8 cellular contexts compared by ENCODE assay signal in genomic region chr9:127876764-127877562, GRCh38. TPM values are rescaled to one million over a fixed set of nuclear protein-coding genes. Genes with fewer than 3 reads are reported as not detected.
DNase-seq lines count a peak whose midpoint lies in the region; ATAC-seq and TF ChIP-seq lines count a peak whose summit lies in the region.

No MANE protein-coding gene starts in this region.

- H3K36me3 Mint-ChIP-seq in T-helper 2 cell treated with Interferon-gamma antibody and Interleukin-4, amounts not matched to agents 5 μg/mL and 100 μg/mL, for 36 hours (ENCODE audit: low read depth), result peaks cover 11% of the 10 kb centered on the region

- no peak for TF ChIP-seq POLR2A in transverse colon (IDR thresholded peaks at IDR 0.05)

- DNase-seq in T-helper 2 cell treated with Interferon-gamma antibody and Interleukin-4, amounts not matched to agents 5 μg/mL and 100 μg/mL, for 36 hours (ENCODE audit: low spot score), result no peak
- DNase-seq in T-helper 2 cell (no peak), coronary artery (ENCODE audit: low spot score) (no peak), medulla oblongata (ENCODE audit: extremely low spot score) (peak; percentile 32), transverse colon (no peak), SK-N-DZ (ENCODE audit: low spot score) (no peak), A172 (ENCODE audit: low spot score) (no peak)

- intact Hi-C loops in transverse colon (cut with DNase I; ENCODE audit: low total_unique reads), result no loop called here

- no peak overlapping the region for H3K27ac Mint-ChIP-seq in T-helper 2 cell treated with Interferon-gamma antibody and Interleukin-4, amounts not matched to agents 5 μg/mL and 100 μg/mL, for 36 hours

- H3K36me3 ChIP-seq in transverse colon, result no peaks in the 10 kb centered on the region

- 51% methylated on average over 14 of the region's 26 CpGs; no CpG with 5 or more reads in 1 of the 2 donors for WGBS in transverse colon (ENCODE audit: low coverage in 1 of 2), 2 donors

- ATAC-seq in HG03378 (IDR thresholded peaks at IDR 0.05; ENCODE audit: unreplicated experiment), result no peak

- H3K27me3 ChIP-seq in transverse colon, result no peaks in the 10 kb centered on the region

- TF ChIP-seq CTCF in coronary artery (IDR thresholded peaks at IDR 0.05), result no peak
- no peak for TF ChIP-seq CTCF in transverse colon (IDR thresholded peaks at IDR 0.05)

- H3K27ac ChIP-seq in coronary artery, result peak overlapping the region; percentile 73 to 93
- H3K27ac ChIP-seq in transverse colon, result peak overlapping the region; percentile 44 to 90 (median 80)

- no peaks in the 10 kb centered on the region for H3K9me3 ChIP-seq in transverse colon

- H3K4me3 Mint-ChIP-seq in T-helper 2 cell treated with Interferon-gamma antibody and Interleukin-4, amounts not matched to agents 5 μg/mL and 100 μg/mL, for 36 hours, result peak overlapping the region; percentile 45

- H3K4me1 Mint-ChIP-seq in T-helper 2 cell treated with Interferon-gamma antibody and Interleukin-4, amounts not matched to agents 5 μg/mL and 100 μg/mL, for 36 hours (ENCODE audit: low read depth), result no peaks in the 10 kb centered on the region

- H3K27me3 Mint-ChIP-seq in T-helper 2 cell treated with Interferon-gamma antibody and Interleukin-4, amounts not matched to agents 5 μg/mL and 100 μg/mL, for 36 hours (ENCODE audit: low read depth), result peaks cover 6% of the 10 kb centered on the region

- peak overlapping the region; percentile 79 for H3K4me3 ChIP-seq in coronary artery
- peak overlapping the region; percentile 44 to 73 (median 54) for H3K4me3 ChIP-seq in transverse colon

- peaks cover 37 to 44% (median 40%) of the 10 kb centered on the region in 4 donors for H3K4me1 ChIP-seq in transverse colon

- H3K9me3 Mint-ChIP-seq in T-helper 2 cell treated with Interferon-gamma antibody and Interleukin-4, amounts not matched to agents 5 μg/mL and 100 μg/mL, for 36 hours, result no peaks in the 10 kb centered on the region

- no peak for TF ChIP-seq EP300 in transverse colon (IDR thresholded peaks at IDR 0.05; ENCODE audit: low read depth)

- in situ Hi-C loops in transverse colon (cut with MboI; ENCODE audit: low pct_ligation_motif_present in 1 of 4, low pct_unique_long_range_greater_than_20kb in 1 of 4, low sequenced_read_pairs in 3 of 4), result no loop called here

RNA-seq across cellular contexts. Expression of gene AK1, which starts 0.5 kb away (rescaled TPM):
- 100 to 1,000 TPM in 1 of 4 donors, 10 to 100 TPM in 3; 24.7 to 110 (median 62.4) TPM for total RNA-seq in transverse colon
- 61.6 and 106 TPM in 2 replicates for polyA plus RNA-seq in SK-N-DZ (2014; cell fraction: cytosol; rRNA removed)
- 55.2 and 64.2 TPM in 2 replicates for polyA plus RNA-seq in SK-N-DZ (2014; cell fraction: nucleus; rRNA removed)
- total RNA-seq in A172 (2014; rRNA removed; shearing (Covaris generic)), result 151 and 173 TPM in 2 replicates

RNA-seq across cellular contexts. Expression of gene ST6GALNAC6, which starts 22.4 kb away (rescaled TPM):
- 10 to 100 TPM; 41.0 to 80.4 (median 75.7) TPM for total RNA-seq in transverse colon
- 28.5 and 39.2 TPM in 2 replicates for polyA plus RNA-seq in SK-N-DZ (2014; cell fraction: cytosol; rRNA removed)
- 30.8 and 39.5 TPM in 2 replicates for polyA plus RNA-seq in SK-N-DZ (2014; cell fraction: nucleus; rRNA removed)
- 40.6 and 61.6 TPM in 2 replicates for total RNA-seq in A172 (2014; rRNA removed; shearing (Covaris generic))

RNA-seq across cellular contexts. Expression of gene ENG, which starts 22.5 kb away (rescaled TPM):
- total RNA-seq in transverse colon, result 10 to 100 TPM; 10.6 to 23.9 (median 17.0) TPM
- 0.74 and 0.76 TPM in 2 replicates for polyA plus RNA-seq in SK-N-DZ (2014; cell fraction: cytosol; rRNA removed)
- 0.28 and 0.34 TPM in 2 replicates for polyA plus RNA-seq in SK-N-DZ (2014; cell fraction: nucleus; rRNA removed)
- total RNA-seq in A172 (2014; rRNA removed; shearing (Covaris generic)), result 35.4 and 49.5 TPM in 2 replicates

RNA-seq across cellular contexts. Expression of gene ST6GALNAC4, which starts 39.9 kb away (rescaled TPM):
- 10 to 100 TPM; 16.7 to 66.1 (median 47.3) TPM for total RNA-seq in transverse colon
- polyA plus RNA-seq in SK-N-DZ (2014; cell fraction: cytosol; rRNA removed), result 28.1 and 28.4 TPM in 2 replicates
- polyA plus RNA-seq in SK-N-DZ (2014; cell fraction: nucleus; rRNA removed), result 18.1 and 19.8 TPM in 2 replicates
- 32.7 and 38.3 TPM in 2 replicates for total RNA-seq in A172 (2014; rRNA removed; shearing (Covaris generic))

RNA-seq across cellular contexts. Expression of gene PIP5KL1, which starts 53.6 kb away (rescaled TPM):
- total RNA-seq in transverse colon, result 1 to 10 TPM in 1 of 4 donors, not detected in 3; 4.6 TPM
- 2.1 and 3.6 TPM in 2 replicates for polyA plus RNA-seq in SK-N-DZ (2014; cell fraction: cytosol; rRNA removed)
- polyA plus RNA-seq in SK-N-DZ (2014; cell fraction: nucleus; rRNA removed), result 18.2 and 18.8 TPM in 2 replicates
- total RNA-seq in A172 (2014; rRNA removed; shearing (Covaris generic)), result 1.6 and 3.4 TPM in 2 replicates
